In genomic region chr6:87700351-87700728, GRCh38 we compare ENCODE assay signal across 8 cellular contexts. TPM values are rescaled to one million over a fixed set of nuclear protein-coding genes. Genes with fewer than 3 reads are reported as not detected.
DNase-seq lines count a peak whose midpoint lies in the region; ATAC-seq, FAIRE-seq and TF ChIP-seq lines count a peak whose summit lies in the region.

No MANE protein-coding gene starts in this region.

- H3K4me2 ChIP-seq in GM23248 (ENCODE audit: unreplicated experiment), result peak overlapping the region; percentile 96

- no peaks in the 10 kb centered on the region for H3K36me3 ChIP-seq in GM23248 (ENCODE audit: low read depth)
- H3K36me3 ChIP-seq in SK-N-MC (ENCODE audit: insufficient read depth, low read length), result peaks cover 3% of the 10 kb centered on the region; the same call in 1 of the 2 replicates

- H4K20me1 ChIP-seq in GM23248 (ENCODE audit: insufficient read depth), result peaks cover 31% of the 10 kb centered on the region

- no peak for ATAC-seq in GM18498 (IDR thresholded peaks at IDR 0.05; ENCODE audit: unreplicated experiment)

- H3K27me3 ChIP-seq in GM23248 (replicated peaks; ENCODE audit: insufficient read depth), result no peaks in the 10 kb centered on the region

- H3K9me3 ChIP-seq in GM23248 (ENCODE audit: low read depth) (no peaks in the 10 kb centered on the region), SK-N-MC (ENCODE audit: low read depth, low read length) (no peaks in the 10 kb centered on the region)

- peaks cover 66% of the 10 kb centered on the region for H3K79me2 ChIP-seq in GM23248 (ENCODE audit: insufficient read depth)

- H3K27ac ChIP-seq in GM23248 (peak overlapping the region; percentile 92), SK-N-MC (peak overlapping the region; percentile 76; the same call in 1 of the 2 replicates)

- H3K4me3 ChIP-seq in GM23248 (peak overlapping the region; percentile 94), SK-N-MC (peak overlapping the region; percentile 84), fibroblast of villous mesenchyme (ENCODE audit: low read depth, low read length) (peak overlapping the region; percentile 98), retinal pigment epithelial cell (ENCODE audit: low read length) (peak overlapping the region; percentile 98)

- peak overlapping the region; percentile 97 for H3K9ac ChIP-seq in GM23248
- peak overlapping the region; percentile 89 for H3K9ac ChIP-seq in SK-N-MC (ENCODE audit: insufficient read length)

- peaks cover 33% of the 10 kb centered on the region for H3K4me1 ChIP-seq in GM23248 (ENCODE audit: insufficient read depth)

- H3K9me2 ChIP-seq in GM23248 (ENCODE audit: insufficient read depth), result no peaks in the 10 kb centered on the region

- TF ChIP-seq CTCF in fibroblast of villous mesenchyme (IDR thresholded peaks at IDR 0.05; ENCODE audit: insufficient read depth, low read depth, low read length) (no peak), retinal pigment epithelial cell (conservative IDR thresholded peaks at IDR 0.05; ENCODE audit: low read depth, low read length) (no peak), GM20000 (IDR thresholded peaks at IDR 0.05; ENCODE audit: extremely low read depth, missing control alignments) (no peak)

- in situ Hi-C loops in GM23248 (cut with MboI), result no loop called here

- H2AFZ ChIP-seq in GM23248, result no peak overlapping the region

- 41 to 56% methylated on average over 1 of the region's 1 CpG for WGBS in GM23248 (ENCODE audit: low coverage in 1 of 2, low lambda C conversion rate in 2 of 2, missing lambda C conversion rate in 2 of 2), 2 experiments

- DNase-seq in GM23248 (no peak), SK-N-MC (ENCODE audit: low read depth, low spot score) (no peak), fibroblast of villous mesenchyme (ENCODE audit: low read depth) (no peak), retinal pigment epithelial cell (ENCODE audit: low read depth) (no peak), SKM-1 treated with dmso at 0.1 percent for 144 hours (lab: John Stamatoyannopoulos, UW; ENCODE audit: unreplicated experiment) (no peak), GM20000 (ENCODE audit: low spot score) (no peak), RCC 7860 (ENCODE audit: low spot score) (no peak)

- FAIRE-seq in RCC 7860 (lab: Jason Lieb, UNC), result no peak

- peaks cover 54% of the 10 kb centered on the region for H3F3A ChIP-seq in GM23248 (ENCODE audit: insufficient read depth)

RNA-seq across cellular contexts. Expression of gene AKIRIN2, which starts 1.7 kb away (rescaled TPM):
- 21.4 and 24.9 TPM in 2 replicates for total RNA-seq in GM23248 (2014; rRNA removed; shearing (Covaris generic))
- 60.6 and 66.2 TPM in 2 replicates for polyA plus RNA-seq in GM23248 (2016; fragmentation: Nextera tagmentation; extraction: Ambion mirVana)
- total RNA-seq in fibroblast of villous mesenchyme, result 13.9 and 17.7 TPM in 2 replicates
